In genomic region chr22:45239378-45240136, GRCh38 we compare ENCODE assay signal across 9 cellular contexts. TPM values are rescaled to one million over a fixed set of nuclear protein-coding genes. Genes with fewer than 3 reads are reported as not detected.
DNase-seq lines count a peak whose midpoint lies in the region; ATAC-seq and TF ChIP-seq lines count a peak whose summit lies in the region.
"Had no signal": no experiment of that assay in that cellular context is flagged by ENCODE, and none has a peak within 500 bp of the region (broad histone marks: within the 10 kb centered on the region; RNA-seq: fewer than 3 reads in every experiment).

No MANE protein-coding gene starts in this region.

- H2AFZ ChIP-seq in osteoblast (ENCODE audit: low read length), result no peak overlapping the region

- H4K20me1 ChIP-seq in osteoblast (ENCODE audit: insufficient read depth, low read length), result peaks cover 35% of the 10 kb centered on the region

- ATAC-seq in HG03571 (IDR thresholded peaks at IDR 0.05; ENCODE audit: unreplicated experiment), result no peak
- no peak for ATAC-seq in HG03095 (IDR thresholded peaks at IDR 0.05; ENCODE audit: unreplicated experiment)
- no peak for ATAC-seq in GM19328 (IDR thresholded peaks at IDR 0.05; ENCODE audit: unreplicated experiment)

- DNase-seq in GM12864 (ENCODE audit: low read depth), result no peak
- DNase-seq in OCI-M1 (lab: John Stamatoyannopoulos, UW), result peak; percentile 59
- DNase-seq in epithelial cell of proximal tubule (ENCODE audit: low read depth), result no peak
- peak; percentile 87 for DNase-seq in osteoblast (ENCODE audit: insufficient read length, low spot score, missing footprints)
- no peak for DNase-seq in effector CD4-positive, alpha-beta T cell

- no peak for TF ChIP-seq CTCF in GM12864 (IDR thresholded peaks at IDR 0.05; ENCODE audit: low read depth, low read length, missing control alignments)
- TF ChIP-seq CTCF in epithelial cell of proximal tubule (conservative IDR thresholded peaks at IDR 0.05; ENCODE audit: low read depth, low read length), result no peak
- TF ChIP-seq CTCF in osteoblast (IDR thresholded peaks at IDR 0.05; ENCODE audit: extremely low read depth, low read depth, low read length), result no peak

- H3K36me3 ChIP-seq in osteoblast (ENCODE audit: insufficient read depth, low read length), result no peaks in the 10 kb centered on the region

- peaks cover 7% of the 10 kb centered on the region for H3K4me1 ChIP-seq in osteoblast (ENCODE audit: insufficient read depth, low read length)

- peak overlapping the region; percentile 86 for H3K4me2 ChIP-seq in osteoblast (ENCODE audit: insufficient read depth, low read length)

- H3K9me3 ChIP-seq in osteoblast (ENCODE audit: low read depth, low read length), result no peaks in the 10 kb centered on the region

- H3K79me2 ChIP-seq in osteoblast (ENCODE audit: insufficient read depth, low read length), result peaks cover 32% of the 10 kb centered on the region

- H3K27me3 ChIP-seq in osteoblast (ENCODE audit: insufficient read depth, low read length), result no peaks in the 10 kb centered on the region

- H3K4me3 ChIP-seq in GM12864 (ENCODE audit: low read depth, low read length) (peak overlapping the region; percentile 61), epithelial cell of proximal tubule (ENCODE audit: low read depth, low read length) (peak overlapping the region; percentile 71), osteoblast (ENCODE audit: insufficient read depth, low read length) (peak overlapping the region; percentile 83)

- peak overlapping the region; percentile 17 for H3K27ac ChIP-seq in osteoblast (ENCODE audit: low read depth, low read length)

RNA-seq across cellular contexts. Expression of gene KIAA0930, which starts 1.1 kb away (rescaled TPM):
- total RNA-seq in epithelial cell of proximal tubule (33.2 and 40.2 TPM in 2 replicates), osteoblast (31.8 and 43.4 TPM in 2 replicates)

RNA-seq across cellular contexts. Expression of gene UPK3A, which starts 45.2 kb away (rescaled TPM):
- total RNA-seq in epithelial cell of proximal tubule, result 2.0 TPM in 1 of 2 replicates, not detected in the other
- total RNA-seq in osteoblast, result not detected in 2 replicates
- total RNA-seq: RPMI7951 had no signal

Comparison
In these comparisons a context has a peak if more than half of its experiments do, and no peak if none do; other contexts are left out.
1. DNase-seq: peak in OCI-M1 (single experiment) and osteoblast (single experiment); none in GM12864 (single experiment), epithelial cell of proximal tubule (single experiment) and effector CD4-positive, alpha-beta T cell (single experiment).
2. Peak in every context shown above with its lines, with median percentiles within 50 percentile points of each other: H3K4me3 ChIP-seq.